Comparison of ENCODE assay signal across 2 cellular contexts in the genomic region with DNA sequence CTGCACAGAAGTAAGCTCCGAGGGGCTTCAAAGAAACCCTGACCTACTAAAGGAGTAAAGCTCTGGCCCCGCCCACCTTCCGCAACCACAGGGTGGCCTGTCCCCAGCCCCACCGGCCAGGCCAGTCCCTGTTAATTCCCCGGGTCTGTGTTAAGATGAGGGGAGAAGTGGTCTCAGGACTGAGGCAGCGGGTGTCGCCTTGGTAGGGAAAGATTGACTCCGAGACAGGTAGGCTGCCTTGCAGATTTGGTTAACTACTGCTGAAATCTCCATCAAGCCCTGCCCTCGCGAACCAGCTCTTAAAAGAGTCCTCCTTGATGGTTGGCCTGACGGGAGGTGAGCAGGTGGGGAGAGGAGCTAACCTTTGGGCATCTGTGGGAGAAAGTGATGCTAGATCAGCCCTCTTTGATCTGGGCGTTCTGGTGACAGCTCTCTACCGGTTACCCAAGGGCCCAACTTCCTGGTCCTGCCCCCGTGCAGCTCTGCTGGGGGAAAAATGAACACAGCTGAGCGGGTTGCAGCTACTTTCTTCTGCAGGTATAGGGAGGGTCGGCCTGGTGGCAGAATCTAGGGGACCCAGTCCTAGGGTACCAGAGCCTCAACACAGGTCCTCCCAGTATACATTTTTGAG.
TF ChIP-seq lines count a peak whose summit lies in the region.

No MANE protein-coding gene starts in this region.

TF ChIP-seq in HepG2, 621 proteins besides CTCF, POLR2A, EP300 and RAD21:
- TF ChIP-seq ZNF891 (CRISPR knock-in tag; IDR thresholded peaks at IDR 0.05), result 0 out of 2 replicates have a peak, but pooled peaks have one; percentile 15
- TF ChIP-seq BHLHE40 (IDR thresholded peaks at IDR 0.05; ENCODE audit: low read length), result no peak
- TF ChIP-seq, protein P1, sequence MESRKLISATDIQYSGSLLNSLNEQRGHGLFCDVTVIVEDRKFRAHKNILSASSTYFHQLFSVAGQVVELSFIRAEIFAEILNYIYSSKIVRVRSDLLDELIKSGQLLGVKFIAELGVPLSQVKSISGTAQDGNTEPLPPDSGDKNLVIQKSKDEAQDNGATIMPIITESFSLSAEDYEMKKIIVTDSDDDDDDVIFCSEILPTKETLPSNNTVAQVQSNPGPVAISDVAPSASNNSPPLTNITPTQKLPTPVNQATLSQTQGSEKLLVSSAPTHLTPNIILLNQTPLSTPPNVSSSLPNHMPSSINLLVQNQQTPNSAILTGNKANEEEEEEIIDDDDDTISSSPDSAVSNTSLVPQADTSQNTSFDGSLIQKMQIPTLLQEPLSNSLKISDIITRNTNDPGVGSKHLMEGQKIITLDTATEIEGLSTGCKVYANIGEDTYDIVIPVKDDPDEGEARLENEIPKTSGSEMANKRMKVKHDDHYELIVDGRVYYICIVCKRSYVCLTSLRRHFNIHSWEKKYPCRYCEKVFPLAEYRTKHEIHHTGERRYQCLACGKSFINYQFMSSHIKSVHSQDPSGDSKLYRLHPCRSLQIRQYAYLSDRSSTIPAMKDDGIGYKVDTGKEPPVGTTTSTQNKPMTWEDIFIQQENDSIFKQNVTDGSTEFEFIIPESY (CRISPR knock-in tag; IDR thresholded peaks at IDR 0.05), result peak; percentile 72

TF ChIP-seq in H1, 55 proteins besides CTCF, POLR2A, EP300 and RAD21:
- TF ChIP-seq ASH2L (IDR thresholded peaks at IDR 0.05; ENCODE audit: low read length) (no peak), TAF1 (IDR thresholded peaks at IDR 0.05; ENCODE audit: low read depth, low read length) (no peak), EGR1 (IDR thresholded peaks at IDR 0.05; ENCODE audit: borderline replicate concordance, low read depth, low read length) (no peak), RXRA (IDR thresholded peaks at IDR 0.05; ENCODE audit: insufficient read depth, low read depth, low read length) (no peak), SRF (IDR thresholded peaks at IDR 0.05; ENCODE audit: low read depth, low read length) (no peak), HDAC2 (IDR thresholded peaks at IDR 0.05; ENCODE audit: borderline replicate concordance in 1 of 2, low read depth in 2 of 2, low read length in 2 of 2) (no peak), POLR2AphosphoS5 (IDR thresholded peaks at IDR 0.05; ENCODE audit: low read depth, low read length) (no peak), TCF12 (IDR thresholded peaks at IDR 0.05; ENCODE audit: low read depth, low read length) (no peak), CREB1 (IDR thresholded peaks at IDR 0.05) (no peak)
